Comparison of ENCODE assay signal across 8 cellular contexts in genomic region chr4:95124906-95125504, GRCh38.
DNase-seq lines count a peak whose midpoint lies in the region; ATAC-seq and TF ChIP-seq lines count a peak whose summit lies in the region.

No MANE protein-coding gene starts in this region.

- H3K4me1 ChIP-seq in GM23338 (ENCODE audit: insufficient read depth): no peaks in the 10 kb centered on the region
- H3K4me1 ChIP-seq in SJSA1 (replicated peaks): peaks cover 13% of the 10 kb centered on the region
- H3K4me1 ChIP-seq in psoas muscle: no peaks in the 10 kb centered on the region

- peak; percentile 76 for TF ChIP-seq CTCF in AG04450 (IDR thresholded peaks at IDR 0.05; ENCODE audit: low read depth, low read length)
- peak; percentile 78 for TF ChIP-seq CTCF in GM23338 (conservative IDR thresholded peaks at IDR 0.05; ENCODE audit: low read depth in 2 of 2)
- TF ChIP-seq CTCF in psoas muscle (IDR thresholded peaks at IDR 0.05): peak; percentile 50
- no peak for TF ChIP-seq CTCF in glutamatergic neuron (IDR thresholded peaks at IDR 0.05; ENCODE audit: partially characterized antibody, unreplicated experiment)

- ATAC-seq in GM23338 (peak; percentile 86), psoas muscle (peak in 2 of 4 donors; percentile 38 to 53), GM19351 (IDR thresholded peaks at IDR 0.05; ENCODE audit: unreplicated experiment) (no peak)
- no peak for ATAC-seq in stimulated activated naive B cell treated with anti-CD40 and anti-IgM and Interleukin-4, amounts not matched to agents 10 μg/mL and 1 μg/mL and 100 μg/mL, for 72 hours (replicated peaks)

- DNase-seq in AG04450 (ENCODE audit: low read depth, low spot score) (peak; percentile 39), GM23338 (ENCODE audit: low spot score) (peak; percentile 86), SJSA1 (ENCODE audit: low read depth in 1 of 2, low spot score in 2 of 2) (peak; percentile 28 to 43), fibroblast of the conjunctiva (ENCODE audit: low read depth) (peak; percentile 69), psoas muscle (no peak), glutamatergic neuron (no peak)
- no peak for DNase-seq in stimulated activated naive B cell treated with anti-CD40 and anti-IgM and Interleukin-4, amounts not matched to agents 10 μg/mL and 1 μg/mL and 100 μg/mL, for 72 hours

- H3K27me3 ChIP-seq in AG04450 (ENCODE audit: control insufficient read depth, insufficient read depth, low read length): no peaks in the 10 kb centered on the region
- H3K27me3 ChIP-seq in GM23338 (ENCODE audit: insufficient read depth): no peaks in the 10 kb centered on the region
- no peaks in the 10 kb centered on the region for H3K27me3 ChIP-seq in SJSA1 (replicated peaks)
- no peaks in the 10 kb centered on the region for H3K27me3 ChIP-seq in psoas muscle (ENCODE audit: insufficient read depth in 3 of 3, low read length in 2 of 3)

- H3K36me3 ChIP-seq in GM23338 (ENCODE audit: insufficient read depth): no peaks in the 10 kb centered on the region
- H3K36me3 ChIP-seq in SJSA1: no peaks in the 10 kb centered on the region
- no peaks in the 10 kb centered on the region for H3K36me3 ChIP-seq in psoas muscle (ENCODE audit: insufficient read depth in 1 of 2, low read depth in 1 of 2)

- H3K4me2 ChIP-seq in GM23338: no peak overlapping the region

- intact Hi-C loops in psoas muscle (cut with DNase I): no loop called here

- H3K36me3 Mint-ChIP-seq in GM23338 (ENCODE audit: low read depth) (no peaks in the 10 kb centered on the region), glutamatergic neuron (ENCODE audit: unreplicated experiment) (no peaks in the 10 kb centered on the region)
- H3K36me3 Mint-ChIP-seq in stimulated activated naive B cell treated with anti-CD40 and anti-IgM and Interleukin-4, amounts not matched to agents 10 μg/mL and 1 μg/mL and 100 μg/mL, for 72 hours: no peaks in the 10 kb centered on the region

- H3F3A ChIP-seq in GM23338 (replicated peaks; ENCODE audit: low read depth): no peaks in the 10 kb centered on the region

- H3K4me3 Mint-ChIP-seq in GM23338 (no peak overlapping the region), glutamatergic neuron (ENCODE audit: unreplicated experiment) (no peak overlapping the region)
- H3K4me3 Mint-ChIP-seq in stimulated activated naive B cell treated with anti-CD40 and anti-IgM and Interleukin-4, amounts not matched to agents 10 μg/mL and 1 μg/mL and 100 μg/mL, for 72 hours: no peak overlapping the region

- H3K27ac ChIP-seq in AG04450 (ENCODE audit: low read depth, low read length) (no peak overlapping the region), GM23338 (ENCODE audit: low read depth) (no peak overlapping the region), SJSA1 (no peak overlapping the region), psoas muscle (no peak overlapping the region)

- H3K9me3 Mint-ChIP-seq in GM23338 (no peaks in the 10 kb centered on the region), glutamatergic neuron (ENCODE audit: unreplicated experiment) (no peaks in the 10 kb centered on the region)
- H3K9me3 Mint-ChIP-seq in stimulated activated naive B cell treated with anti-CD40 and anti-IgM and Interleukin-4, amounts not matched to agents 10 μg/mL and 1 μg/mL and 100 μg/mL, for 72 hours: no peaks in the 10 kb centered on the region

- H3K4me1 Mint-ChIP-seq in GM23338: no peaks in the 10 kb centered on the region; the same call in 2 of the 3 replicates
- peaks cover 4 to 6% of the 10 kb centered on the region in 2 donors for H3K4me1 Mint-ChIP-seq in stimulated activated naive B cell treated with anti-CD40 and anti-IgM and Interleukin-4, amounts not matched to agents 10 μg/mL and 1 μg/mL and 100 μg/mL, for 72 hours
- H3K4me1 Mint-ChIP-seq in glutamatergic neuron (ENCODE audit: low read depth, unreplicated experiment): no peaks in the 10 kb centered on the region

- WGBS in psoas muscle, 3 donors: 62 to 70% (median 67%) methylated on average over 4 of the region's 4 CpGs

- CTCF ChIA-PET in AG04450 (lab: Charles Lee): interaction anchor here (0.7 to 4.8 kb wide), 29 partner anchors 8 to 846 kb away, joined by 3 to 118 read pairs (median 4); no protein-coding TSS in a partner anchor

- H3K27me3 Mint-ChIP-seq in GM23338 (ENCODE audit: insufficient read depth, low read depth, poor library complexity): peaks cover 2% of the 10 kb centered on the region
- H3K27me3 Mint-ChIP-seq in stimulated activated naive B cell treated with anti-CD40 and anti-IgM and Interleukin-4, amounts not matched to agents 10 μg/mL and 1 μg/mL and 100 μg/mL, for 72 hours: no peaks in the 10 kb centered on the region
- no peaks in the 10 kb centered on the region for H3K27me3 Mint-ChIP-seq in glutamatergic neuron (ENCODE audit: unreplicated experiment)

- POLR2A ChIA-PET in AG04450 (lab: Yijun Ruan, JAX): no interaction called here

- no peaks in the 10 kb centered on the region for H4K20me1 ChIP-seq in GM23338 (replicated peaks; ENCODE audit: insufficient read depth)

- H3K27ac Mint-ChIP-seq in GM23338: no peak overlapping the region
- no peak overlapping the region for H3K27ac Mint-ChIP-seq in stimulated activated naive B cell treated with anti-CD40 and anti-IgM and Interleukin-4, amounts not matched to agents 10 μg/mL and 1 μg/mL and 100 μg/mL, for 72 hours
- no peak overlapping the region for H3K27ac Mint-ChIP-seq in glutamatergic neuron (ENCODE audit: unreplicated experiment)

- no peak overlapping the region for H3K4me3 ChIP-seq in AG04450 (ENCODE audit: low read depth, low read length)
- H3K4me3 ChIP-seq in GM23338: no peak overlapping the region
- no peak overlapping the region for H3K4me3 ChIP-seq in SJSA1
- no peak overlapping the region for H3K4me3 ChIP-seq in psoas muscle

- no peaks in the 10 kb centered on the region for H3K9me3 ChIP-seq in AG04450 (ENCODE audit: control insufficient read depth, insufficient read depth, low read length)
- no peaks in the 10 kb centered on the region for H3K9me3 ChIP-seq in SJSA1 (replicated peaks)
- H3K9me3 ChIP-seq in psoas muscle: no peaks in the 10 kb centered on the region

- no peaks in the 10 kb centered on the region for H3K9me2 ChIP-seq in GM23338 (ENCODE audit: insufficient read depth)

- H3K79me2 ChIP-seq in GM23338 (replicated peaks; ENCODE audit: insufficient read depth): no peaks in the 10 kb centered on the region

- no peak overlapping the region for H2AFZ ChIP-seq in GM23338

TF ChIP-seq in GM23338, 12 proteins besides CTCF, POLR2A, EP300 and RAD21 (continues in another document):
- TF ChIP-seq EZH2 (IDR thresholded peaks at IDR 0.05; ENCODE audit: low read depth, unreplicated experiment) (no peak), CREB1 (CRISPR knock-in tag; IDR thresholded peaks at IDR 0.05; ENCODE audit: low read depth) (no peak), NANOG (IDR thresholded peaks at IDR 0.05; ENCODE audit: borderline replicate concordance) (no peak), ZNF114 (CRISPR knock-in tag; IDR thresholded peaks at IDR 0.05) (no peak), POLR2AphosphoS5 (IDR thresholded peaks at IDR 0.05; ENCODE audit: low read depth) (no peak)
- TF ChIP-seq, protein P1, sequence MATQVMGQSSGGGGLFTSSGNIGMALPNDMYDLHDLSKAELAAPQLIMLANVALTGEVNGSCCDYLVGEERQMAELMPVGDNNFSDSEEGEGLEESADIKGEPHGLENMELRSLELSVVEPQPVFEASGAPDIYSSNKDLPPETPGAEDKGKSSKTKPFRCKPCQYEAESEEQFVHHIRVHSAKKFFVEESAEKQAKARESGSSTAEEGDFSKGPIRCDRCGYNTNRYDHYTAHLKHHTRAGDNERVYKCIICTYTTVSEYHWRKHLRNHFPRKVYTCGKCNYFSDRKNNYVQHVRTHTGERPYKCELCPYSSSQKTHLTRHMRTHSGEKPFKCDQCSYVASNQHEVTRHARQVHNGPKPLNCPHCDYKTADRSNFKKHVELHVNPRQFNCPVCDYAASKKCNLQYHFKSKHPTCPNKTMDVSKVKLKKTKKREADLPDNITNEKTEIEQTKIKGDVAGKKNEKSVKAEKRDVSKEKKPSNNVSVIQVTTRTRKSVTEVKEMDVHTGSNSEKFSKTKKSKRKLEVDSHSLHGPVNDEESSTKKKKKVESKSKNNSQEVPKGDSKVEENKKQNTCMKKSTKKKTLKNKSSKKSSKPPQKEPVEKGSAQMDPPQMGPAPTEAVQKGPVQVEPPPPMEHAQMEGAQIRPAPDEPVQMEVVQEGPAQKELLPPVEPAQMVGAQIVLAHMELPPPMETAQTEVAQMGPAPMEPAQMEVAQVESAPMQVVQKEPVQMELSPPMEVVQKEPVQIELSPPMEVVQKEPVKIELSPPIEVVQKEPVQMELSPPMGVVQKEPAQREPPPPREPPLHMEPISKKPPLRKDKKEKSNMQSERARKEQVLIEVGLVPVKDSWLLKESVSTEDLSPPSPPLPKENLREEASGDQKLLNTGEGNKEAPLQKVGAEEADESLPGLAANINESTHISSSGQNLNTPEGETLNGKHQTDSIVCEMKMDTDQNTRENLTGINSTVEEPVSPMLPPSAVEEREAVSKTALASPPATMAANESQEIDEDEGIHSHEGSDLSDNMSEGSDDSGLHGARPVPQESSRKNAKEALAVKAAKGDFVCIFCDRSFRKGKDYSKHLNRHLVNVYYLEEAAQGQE (IDR thresholded peaks at IDR 0.05; ENCODE audit: unreplicated experiment): no peak
- TF ChIP-seq, protein P2, sequence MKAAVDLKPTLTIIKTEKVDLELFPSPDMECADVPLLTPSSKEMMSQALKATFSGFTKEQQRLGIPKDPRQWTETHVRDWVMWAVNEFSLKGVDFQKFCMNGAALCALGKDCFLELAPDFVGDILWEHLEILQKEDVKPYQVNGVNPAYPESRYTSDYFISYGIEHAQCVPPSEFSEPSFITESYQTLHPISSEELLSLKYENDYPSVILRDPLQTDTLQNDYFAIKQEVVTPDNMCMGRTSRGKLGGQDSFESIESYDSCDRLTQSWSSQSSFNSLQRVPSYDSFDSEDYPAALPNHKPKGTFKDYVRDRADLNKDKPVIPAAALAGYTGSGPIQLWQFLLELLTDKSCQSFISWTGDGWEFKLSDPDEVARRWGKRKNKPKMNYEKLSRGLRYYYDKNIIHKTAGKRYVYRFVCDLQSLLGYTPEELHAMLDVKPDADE (IDR thresholded peaks at IDR 0.05): no peak

Comparison
In these comparisons a context has a peak if more than half of its experiments do, and no peak if none do; other contexts are left out.
1. DNase-seq: peak in AG04450 (single experiment), GM23338 (single experiment), SJSA1 (2 of 2) and fibroblast of the conjunctiva (single experiment); none in psoas muscle (0 of 2), stimulated activated naive B cell treated with anti-CD40 and anti-IgM and Interleukin-4, amounts not matched to agents 10 μg/mL and 1 μg/mL and 100 μg/mL, for 72 hours (single experiment) and glutamatergic neuron (single experiment).